Comparison of ENCODE assay signal across 9 cellular contexts in genomic region chr14:67533754-67534085, GRCh38. TPM values are rescaled to one million over a fixed set of nuclear protein-coding genes. Genes with fewer than 3 reads are reported as not detected.
A peak's percentile ranks its signal among the peaks of the same experiment; 100 is the strongest.
DNase-seq lines count a peak whose midpoint lies in the region; ATAC-seq, FAIRE-seq and TF ChIP-seq lines count a peak whose summit lies in the region.
"Had no signal": no experiment of that assay in that cellular context is flagged by ENCODE, and none has a peak within 500 bp of the region (broad histone marks: within the 10 kb centered on the region; RNA-seq: fewer than 3 reads in every experiment).

No MANE protein-coding gene starts in this region.

- no peaks in the 10 kb centered on the region for H3K9me2 ChIP-seq in hepatocyte (replicated peaks; ENCODE audit: insufficient read depth)

- DNase-seq in HFFc6 (no peak), hepatocyte (ENCODE audit: low spot score) (no peak), small intestine (peak; percentile 59), Ammon's horn (ENCODE audit: low spot score) (no peak), NAMALWA (ENCODE audit: low spot score) (no peak)
- no peak for DNase-seq in activated CD4-positive, alpha-beta memory T cell treated with anti-CD3 and anti-CD28 coated beads, Interleukin-2, amount 10 ng/mL, durations not matched to agents 7 days and 5 days

- CTCF ChIA-PET in activated CD4-positive, alpha-beta memory T cell treated with anti-CD3 and anti-CD28 coated beads, Interleukin-2, amount 10 ng/mL, durations not matched to agents 7 days and 5 days (lab: Charles Lee), result interaction anchor here (1.2 to 1.3 kb wide), 3 partner anchors 106 to 133 kb away, joined by 3 to 4 read pairs (median 3); no protein-coding TSS in a partner anchor

- no peaks in the 10 kb centered on the region for H4K20me1 ChIP-seq in hepatocyte (ENCODE audit: insufficient read depth, poor library complexity, severe bottlenecking)

- peak overlapping the region; percentile 94 for H3K4me2 ChIP-seq in hepatocyte

- no peaks in the 10 kb centered on the region for H3K4me1 Mint-ChIP-seq in HFFc6 (ENCODE audit: low read depth)
- peaks cover 1% of the 10 kb centered on the region for H3K4me1 Mint-ChIP-seq in activated CD4-positive, alpha-beta memory T cell treated with anti-CD3 and anti-CD28 coated beads, Interleukin-2, amount 10 ng/mL, durations not matched to agents 7 days and 5 days

- FAIRE-seq in small intestine (lab: Jason Lieb, UNC), result no peak

- peak overlapping the region; percentile 75 for H3K4me3 Mint-ChIP-seq in HFFc6
- peak overlapping the region; percentile 56 for H3K4me3 Mint-ChIP-seq in activated CD4-positive, alpha-beta memory T cell treated with anti-CD3 and anti-CD28 coated beads, Interleukin-2, amount 10 ng/mL, durations not matched to agents 7 days and 5 days

- H3K79me2 ChIP-seq in hepatocyte, result peaks cover 42% of the 10 kb centered on the region

- POLR2A ChIA-PET in activated CD4-positive, alpha-beta memory T cell treated with anti-CD3 and anti-CD28 coated beads, Interleukin-2, amount 10 ng/mL, durations not matched to agents 7 days and 5 days (lab: Charles Lee), result no interaction called here

- no peaks in the 10 kb centered on the region for H3K36me3 Mint-ChIP-seq in HFFc6 (ENCODE audit: low read depth)
- H3K36me3 Mint-ChIP-seq in activated CD4-positive, alpha-beta memory T cell treated with anti-CD3 and anti-CD28 coated beads, Interleukin-2, amount 10 ng/mL, durations not matched to agents 7 days and 5 days (ENCODE audit: low read depth), result no peaks in the 10 kb centered on the region

- peak overlapping the region; percentile 92 for H2AFZ ChIP-seq in hepatocyte

- H3K27ac ChIP-seq in hepatocyte (peak overlapping the region; percentile 95), small intestine (ENCODE audit: low read depth in 1 of 2, low read length in 1 of 2) (peak overlapping the region; percentile 85 to 94)
- H3K27ac ChIP-seq: neutrophil had no signal

- ATAC-seq in GM19452 (IDR thresholded peaks at IDR 0.05; ENCODE audit: unreplicated experiment), result no peak
- no peak for ATAC-seq in GM18520 (IDR thresholded peaks at IDR 0.05; ENCODE audit: unreplicated experiment)

- no peaks in the 10 kb centered on the region for H3K9me3 Mint-ChIP-seq in HFFc6
- H3K9me3 Mint-ChIP-seq in activated CD4-positive, alpha-beta memory T cell treated with anti-CD3 and anti-CD28 coated beads, Interleukin-2, amount 10 ng/mL, durations not matched to agents 7 days and 5 days, result no peaks in the 10 kb centered on the region

- H3K27me3 ChIP-seq in hepatocyte, result no peaks in the 10 kb centered on the region
- no peaks in the 10 kb centered on the region for H3K27me3 ChIP-seq in small intestine (ENCODE audit: control insufficient read depth in 2 of 2, insufficient read depth in 2 of 2, low read length in 2 of 2)

- H3K36me3 ChIP-seq in hepatocyte (replicated peaks; ENCODE audit: insufficient read depth, low read depth), result no peaks in the 10 kb centered on the region
- H3K36me3 ChIP-seq in small intestine (ENCODE audit: control insufficient read depth in 2 of 2, insufficient read depth in 2 of 2, low read length in 2 of 2), result no peaks in the 10 kb centered on the region
- H3K36me3 ChIP-seq: neutrophil had no signal

- H3K4me1 ChIP-seq in hepatocyte (ENCODE audit: insufficient read depth), result no peaks in the 10 kb centered on the region
- peaks cover 0 to 3% of the 10 kb centered on the region in 2 donors for H3K4me1 ChIP-seq in small intestine (ENCODE audit: control insufficient read depth in 2 of 2, insufficient read depth in 1 of 2, low read depth in 1 of 2, low read length in 1 of 2)

- peaks cover 26% of the 10 kb centered on the region for H3K27me3 Mint-ChIP-seq in HFFc6 (ENCODE audit: insufficient read depth)
- H3K27me3 Mint-ChIP-seq in activated CD4-positive, alpha-beta memory T cell treated with anti-CD3 and anti-CD28 coated beads, Interleukin-2, amount 10 ng/mL, durations not matched to agents 7 days and 5 days, result peaks cover 48% of the 10 kb centered on the region

- H3K9me3 ChIP-seq in hepatocyte (ENCODE audit: low read depth), result no peaks in the 10 kb centered on the region
- H3K9me3 ChIP-seq in small intestine (ENCODE audit: control insufficient read depth, low read depth), result no peaks in the 10 kb centered on the region
- H3K9me3 ChIP-seq: neutrophil had no signal

- 4% methylated on average over 6 of the region's 6 CpGs for WGBS in hepatocyte (ENCODE audit: low lambda C conversion rate, missing lambda C conversion rate)
- 12 to 32% (median 21%) methylated on average over 6 of the region's 6 CpGs for WGBS in small intestine, 3 donors

- H3K27ac Mint-ChIP-seq in HFFc6, result no peak overlapping the region
- H3K27ac Mint-ChIP-seq in activated CD4-positive, alpha-beta memory T cell treated with anti-CD3 and anti-CD28 coated beads, Interleukin-2, amount 10 ng/mL, durations not matched to agents 7 days and 5 days, result no peak overlapping the region

- H3K4me3 ChIP-seq in hepatocyte (peak overlapping the region; percentile 77), small intestine (ENCODE audit: low read depth in 1 of 2, low read length in 2 of 2) (peak overlapping the region; percentile 28 to 92)

- TF ChIP-seq CTCF in HFFc6 (IDR thresholded peaks at IDR 0.05) (no peak), hepatocyte (IDR thresholded peaks at IDR 0.05; ENCODE audit: poor library complexity) (no peak)

RNA-seq across cellular contexts. Expression of gene PLEKHH1, which starts 0.6 kb away (rescaled TPM):
- total RNA-seq in HFFc6 (2021; fragmentation: NEBNext Ultra II Directional; extraction: Animal tissue kit (Norgen Biotek cat#: 25700)), result under 1 TPM; 0.10 to 0.28 (median 0.19) TPM
- under 1 TPM; 0.53 to 0.63 TPM for total RNA-seq in activated CD4-positive, alpha-beta memory T cell treated with anti-CD3 and anti-CD28 coated beads, Interleukin-2, amount 10 ng/mL, durations not matched to agents 7 days and 5 days
- total RNA-seq in hepatocyte, result 17.1 and 19.5 TPM in 2 replicates
- 12.8 and 16.9 TPM in 2 replicates for polyA plus RNA-seq in hepatocyte
- 10 to 100 TPM; 21.5 to 65.5 (median 29.5) TPM for polyA plus RNA-seq in small intestine

RNA-seq across cellular contexts. Expression of gene TMEM229B, which starts 45.2 kb away (rescaled TPM):
- total RNA-seq in HFFc6 (2021; fragmentation: NEBNext Ultra II Directional; extraction: Animal tissue kit (Norgen Biotek cat#: 25700)), result under 1 TPM; 0.06 to 0.38 (median 0.20) TPM
- 10 to 100 TPM; 10.4 to 13.3 TPM for total RNA-seq in activated CD4-positive, alpha-beta memory T cell treated with anti-CD3 and anti-CD28 coated beads, Interleukin-2, amount 10 ng/mL, durations not matched to agents 7 days and 5 days
- total RNA-seq in hepatocyte, result 11.7 and 18.3 TPM in 2 replicates
- polyA plus RNA-seq in hepatocyte, result 19.8 and 25.6 TPM in 2 replicates
- 10 to 100 TPM in 2 of 3 donors, 1 to 10 TPM in 1; 6.5 to 27.5 (median 11.4) TPM for polyA plus RNA-seq in small intestine

Comparison
In these comparisons a context has a peak if more than half of its experiments do, and no peak if none do; other contexts are left out.
1. RNA of gene PLEKHH1, which starts 0.6 kb away (total RNA-seq): 17.1 to 19.5 TPM in hepatocyte; 0.53 to 0.63 TPM in activated CD4-positive, alpha-beta memory T cell treated with anti-CD3 and anti-CD28 coated beads, Interleukin-2, amount 10 ng/mL, durations not matched to agents 7 days and 5 days and 0.10 to 0.28 TPM in HFFc6; every median in the first group is over 10 times any median in the second.